32 cellular contexts compared by ENCODE assay signal in the genomic region with DNA sequence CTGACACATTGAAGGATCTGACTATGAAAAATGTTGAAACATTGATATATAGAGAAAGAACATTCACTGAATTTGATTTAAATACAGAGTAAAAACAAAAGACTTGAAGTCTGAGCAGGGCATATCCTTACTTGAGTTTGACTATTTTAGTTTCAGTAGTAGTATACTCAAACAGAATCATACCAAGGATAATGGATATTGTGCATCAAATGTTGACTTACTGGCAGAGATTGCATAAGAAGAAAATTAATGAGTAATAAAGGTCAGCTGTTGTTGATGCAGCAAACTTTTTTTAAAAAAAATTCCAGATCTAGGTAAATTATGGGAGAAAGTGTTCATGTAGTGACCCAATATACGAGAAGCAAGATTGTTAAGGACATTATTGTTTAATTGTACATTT.
"Had no signal": no experiment of that assay in that cellular context is flagged by ENCODE, and none has a peak within 500 bp of the region (broad histone marks: within the 10 kb centered on the region; RNA-seq: fewer than 3 reads in every experiment).

No MANE protein-coding gene starts in this region.

- H3K36me3 Mint-ChIP-seq: activated naive CD4-positive, alpha-beta T cell treated with anti-CD3 and anti-CD28 coated beads, Interleukin-2, amount 50 U/mL, for 72 hours; brain; WTC11 had no signal

- ATAC-seq: activated CD4-positive, alpha-beta T cell treated with anti-CD3 and anti-CD28 coated beads for 36 hours; activated CD4-positive, CD25-positive, alpha-beta regulatory T cell treated with anti-CD3 and anti-CD28 coated beads, Interleukin-2, amount 50 U/mL, for 24 hours; activated CD8-positive, alpha-beta T cell treated with anti-CD3 and anti-CD28 coated beads, Interleukin-2, amount 10 ng/mL, durations not matched to agents 7 days and 5 days; activated naive CD4-positive, alpha-beta T cell treated with anti-CD3 and anti-CD28 coated beads, Interleukin-2, amount 50 U/mL, for 72 hours; PC-3; WTC11 had no signal

- H3K4me2 ChIP-seq: SK-N-SH had no signal

- H3K4me3 ChIP-seq: adrenal gland, cardiac muscle cell, Peyer's patch, SJSA1 had no signal

- H3K9ac ChIP-seq: SK-N-SH had no signal

- H3K4me1 ChIP-seq: adrenal gland, Peyer's patch, SJSA1 had no signal

- H3K4me1 Mint-ChIP-seq: activated CD4-positive, alpha-beta T cell treated with anti-CD3 and anti-CD28 coated beads for 36 hours; activated CD4-positive, alpha-beta T cell treated with anti-CD3 and anti-CD28 coated beads, Interleukin-2, amount 10 ng/mL, durations not matched to agents 7 days and 5 days; brain had no signal

- H3K9me3 ChIP-seq: adrenal gland, Peyer's patch, SJSA1, SK-N-SH had no signal

- H3K36me3 ChIP-seq: adrenal gland, cardiac muscle cell, Peyer's patch, SJSA1 had no signal

- H3K27ac Mint-ChIP-seq: activated CD4-positive, alpha-beta T cell treated with anti-CD3 and anti-CD28 coated beads for 36 hours; activated CD4-positive, alpha-beta T cell treated with anti-CD3 and anti-CD28 coated beads, Interleukin-2, amount 10 ng/mL, durations not matched to agents 7 days and 5 days; activated CD8-positive, alpha-beta T cell treated with anti-CD3 and anti-CD28 coated beads, Interleukin-2, amount 10 ng/mL, durations not matched to agents 7 days and 5 days; activated naive CD4-positive, alpha-beta T cell treated with anti-CD3 and anti-CD28 coated beads for 36 hours; activated naive CD4-positive, alpha-beta T cell treated with anti-CD3 and anti-CD28 coated beads, Interleukin-2, amount 50 U/mL, for 72 hours; activated T-cell treated with anti-CD3 and anti-CD28 coated beads, Interleukin-2, amount 50 U/mL, for 24 hours; activated T-helper 2 cell treated with anti-CD3 and anti-CD28 coated beads, Interferon-gamma antibody, Interleukin-2, Interleukin-4, amounts not matched to agents 10 μg/mL and 5 μg/mL and 100 μg/mL, durations not matched to agents 14 hours and 24 hours and 36 hours; brain; T-helper 1 cell treated with Interleukin-12 subunit alpha and Interleukin-12 subunit beta and Interleukin-4 antibody, amounts not matched to agents 30 μg/mL and 1 μg/mL, for 36 hours; T-helper 2 cell treated with Interferon-gamma antibody and Interleukin-4, amounts not matched to agents 5 μg/mL and 100 μg/mL, for 36 hours; WTC11 had no signal

- H3K27me3 ChIP-seq: cardiac muscle cell, Peyer's patch, SJSA1 had no signal

- H3K27me3 Mint-ChIP-seq: activated CD4-positive, alpha-beta T cell treated with anti-CD3 and anti-CD28 coated beads, Interleukin-2, amount 10 ng/mL, durations not matched to agents 7 days and 5 days; brain had no signal

- H3K27ac ChIP-seq: adrenal gland, cardiac muscle cell, Peyer's patch, SJSA1 had no signal

- DNase-seq: activated CD4-positive, alpha-beta T cell treated with anti-CD3 and anti-CD28 coated beads for 36 hours; activated CD4-positive, alpha-beta T cell treated with anti-CD3 and anti-CD28 coated beads, Interleukin-2, amount 10 ng/mL, durations not matched to agents 7 days and 5 days; activated CD4-positive, alpha-beta T cell treated with anti-CD3 and anti-CD28 coated beads, Interleukin-2, amount 50 U/mL, for 48 hours; activated CD8-positive, alpha-beta T cell treated with anti-CD3 and anti-CD28 coated beads, Interleukin-2, amount 10 ng/mL, durations not matched to agents 7 days and 5 days; activated gamma-delta T cell treated with Interleukin-2 at 50 U/mL for 16 hours; activated naive CD4-positive, alpha-beta T cell treated with anti-CD3 and anti-CD28 coated beads for 36 hours; activated T-cell treated with anti-CD3 and anti-CD28 coated beads, Interleukin-2, amount 50 U/mL, for 24 hours; adrenal gland; Karpas-422; KBM-7; MM.1S; MV-4-11; NCI-H1092; NCI-H1436 treated with DMSO at 0.1 percent for 48 hours; NCI-H1694 treated with DMSO at 0.1 percent for 48 hours; NCI-H2029; NCI-H345; NCI-H524 treated with DMSO at 0.1 percent for 48 hours; PC-3; Peyer's patch; RPMI8226; SHP77 treated with DMSO at 0.1 percent for 48 hours; SK-N-SH had no signal

- H3K9me3 Mint-ChIP-seq: activated CD4-positive, alpha-beta T cell treated with anti-CD3 and anti-CD28 coated beads, Interleukin-2, amount 10 ng/mL, durations not matched to agents 7 days and 5 days; activated naive CD4-positive, alpha-beta T cell treated with anti-CD3 and anti-CD28 coated beads for 36 hours; activated naive CD4-positive, alpha-beta T cell treated with anti-CD3 and anti-CD28 coated beads, Interleukin-2, amount 50 U/mL, for 72 hours; activated T-cell treated with anti-CD3 and anti-CD28 coated beads, Interleukin-2, amount 50 U/mL, for 24 hours; activated T-helper 2 cell treated with anti-CD3 and anti-CD28 coated beads, Interferon-gamma antibody, Interleukin-2, Interleukin-4, amounts not matched to agents 10 μg/mL and 5 μg/mL and 100 μg/mL, durations not matched to agents 14 hours and 24 hours and 36 hours; T-helper 1 cell treated with Interleukin-12 subunit alpha and Interleukin-12 subunit beta and Interleukin-4 antibody, amounts not matched to agents 30 μg/mL and 1 μg/mL, for 36 hours; T-helper 2 cell treated with Interferon-gamma antibody and Interleukin-4, amounts not matched to agents 5 μg/mL and 100 μg/mL, for 36 hours; WTC11 had no signal

- H3K4me3 Mint-ChIP-seq: activated CD4-positive, alpha-beta T cell treated with anti-CD3 and anti-CD28 coated beads for 36 hours; activated CD4-positive, alpha-beta T cell treated with anti-CD3 and anti-CD28 coated beads, Interleukin-2, amount 10 ng/mL, durations not matched to agents 7 days and 5 days; activated CD8-positive, alpha-beta T cell treated with anti-CD3 and anti-CD28 coated beads, Interleukin-2, amount 10 ng/mL, durations not matched to agents 7 days and 5 days; activated naive CD4-positive, alpha-beta T cell treated with anti-CD3 and anti-CD28 coated beads for 36 hours; activated T-cell treated with anti-CD3 and anti-CD28 coated beads, Interleukin-2, amount 50 U/mL, for 24 hours; brain; T-helper 1 cell treated with Interleukin-12 subunit alpha and Interleukin-12 subunit beta and Interleukin-4 antibody, amounts not matched to agents 30 μg/mL and 1 μg/mL, for 36 hours; T-helper 2 cell treated with Interferon-gamma antibody and Interleukin-4, amounts not matched to agents 5 μg/mL and 100 μg/mL, for 36 hours; WTC11 had no signal
